1 cellular context compared by ENCODE assay signal in the genomic region with DNA sequence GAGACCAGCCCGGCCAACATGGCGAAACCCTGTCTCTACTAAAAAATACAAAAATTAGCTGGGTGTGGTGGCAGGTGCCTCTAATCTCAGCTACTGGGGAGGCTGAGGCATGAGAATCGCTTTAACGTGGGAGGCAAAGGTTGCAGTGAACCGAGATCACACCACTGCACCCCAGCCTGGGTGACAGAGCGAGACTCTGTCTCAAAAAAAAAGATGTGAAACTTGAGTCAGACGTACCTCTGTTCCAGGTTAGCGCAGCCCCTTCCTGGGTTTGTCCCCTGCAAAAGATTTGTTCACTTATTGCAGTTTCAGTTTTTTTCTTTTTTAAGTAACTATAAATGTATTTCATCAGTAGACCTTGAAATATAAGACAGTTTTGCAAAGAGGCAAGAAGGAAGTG.
TF ChIP-seq lines count a peak whose summit lies in the region.

No MANE protein-coding gene starts in this region.

TF ChIP-seq in K562, 482 proteins besides CTCF, POLR2A, EP300 and RAD21:
- 0 out of 2 replicates have a peak, but pooled peaks have one; percentile 6 for TF ChIP-seq SUPT5H (IDR thresholded peaks at IDR 0.05)
